ENCODE assay signal across 8 cellular contexts in the genomic region with DNA sequence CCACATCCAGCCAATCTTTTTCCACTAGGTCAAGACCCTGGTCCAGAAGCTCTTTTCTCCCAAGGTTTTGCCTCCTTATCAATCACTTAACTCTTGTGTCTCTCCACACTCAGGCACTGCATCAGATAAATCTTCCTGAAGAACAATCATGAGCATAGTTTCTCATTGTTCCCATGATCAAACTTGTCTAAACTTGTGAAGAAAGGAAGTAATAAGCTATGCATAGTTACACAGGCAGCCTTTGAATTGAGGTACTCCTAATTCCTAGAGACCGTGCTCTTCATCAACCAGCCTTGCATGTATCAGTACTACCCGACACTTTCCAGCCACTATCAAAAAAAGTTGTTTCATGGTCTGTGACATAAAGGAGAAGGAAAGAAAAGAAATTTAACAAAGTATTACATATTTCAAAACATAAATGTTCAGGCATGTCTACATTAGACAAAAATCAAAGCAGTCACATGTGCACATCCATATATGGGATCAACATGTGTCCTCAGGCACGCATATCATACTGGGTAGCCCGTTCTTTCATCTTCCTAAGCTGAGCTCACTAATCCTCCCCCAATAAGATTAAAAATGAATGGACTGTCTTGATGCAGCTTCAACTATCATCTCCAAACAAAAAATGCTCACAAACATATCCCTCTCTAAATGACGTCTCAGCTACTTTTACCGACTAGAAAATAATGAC. TPM values are rescaled to one million over a fixed set of nuclear protein-coding genes. Genes with fewer than 3 reads are reported as not detected.
DNase-seq lines count a peak whose midpoint lies in the region; ATAC-seq, FAIRE-seq and TF ChIP-seq lines count a peak whose summit lies in the region.
"Not testable (repeated sequence)": the region's sequence is repeated elsewhere in the genome, so short reads cannot be mapped to it uniquely, and the experiment has no call there.
"Had no signal": no experiment of that assay in that cellular context is flagged by ENCODE, and none has a peak within 500 bp of the region (broad histone marks: within the 10 kb centered on the region; RNA-seq: fewer than 3 reads in every experiment).

No MANE protein-coding gene starts in this region.

- H3K4me1 ChIP-seq in keratinocyte (ENCODE audit: control insufficient read depth, extremely low read depth, insufficient read depth, low read length): peaks cover 12% of the 10 kb centered on the region

- H3K27ac Mint-ChIP-seq in WTC11 (0 out of 2 replicates have a peak overlapping the region, but pooled peaks have one; percentile 9), type B pancreatic cell (peak overlapping the region; percentile 4)

- H3K4me2 ChIP-seq in keratinocyte (ENCODE audit: control insufficient read depth, extremely low read depth, insufficient read depth, low read depth, low read length): peak overlapping the region; percentile 56

- POLR2A ChIA-PET in WTC11 (lab: Charles Lee): not testable (repeated sequence)

- H3K4me3 ChIP-seq in bronchial epithelial cell (ENCODE audit: low read depth, low read length); epithelial cell of esophagus (ENCODE audit: low read length); keratinocyte (ENCODE audit: control insufficient read depth in 2 of 3, extremely low read depth in 1 of 3, insufficient read depth in 2 of 3, low read depth in 1 of 3, low read length in 3 of 3): not testable (repeated sequence)

- not testable (repeated sequence) for H3K27me3 ChIP-seq in bronchial epithelial cell (ENCODE audit: control insufficient read depth, insufficient read depth, low read length); keratinocyte (ENCODE audit: control insufficient read depth, extremely low read depth, insufficient read depth, low read length)

- peak overlapping the region; percentile 22 for H3K9ac ChIP-seq in keratinocyte (ENCODE audit: control insufficient read depth, extremely low read depth, insufficient read depth, low read length)

- not testable (repeated sequence) for H4K20me1 ChIP-seq in keratinocyte (ENCODE audit: control insufficient read depth, extremely low read depth, insufficient read depth, low read length)

- peaks cover 31% of the 10 kb centered on the region for H3K4me1 Mint-ChIP-seq in WTC11
- H3K4me1 Mint-ChIP-seq in type B pancreatic cell (ENCODE audit: unreplicated experiment): not testable (repeated sequence)

- H3K9me3 Mint-ChIP-seq in WTC11, type B pancreatic cell: not testable (repeated sequence)

- dilution Hi-C loops in keratinocyte (cut with MboI; ENCODE audit: extremely low pct_ligation_motif_present, low sequenced_read_pairs): not testable (repeated sequence)

- CTCF ChIA-PET in WTC11 (lab: Charles Lee): not testable (repeated sequence)

- TF ChIP-seq CTCF in D721Med (IDR thresholded peaks at IDR 0.05; ENCODE audit: insufficient read depth, missing control alignments); WTC11 (IDR thresholded peaks at IDR 0.05); bronchial epithelial cell (IDR thresholded peaks at IDR 0.05; ENCODE audit: insufficient read depth, low read length, severe bottlenecking); epithelial cell of esophagus (IDR thresholded peaks at IDR 0.05; ENCODE audit: insufficient read depth, low read depth, low read length, missing control alignments); keratinocyte (optimal IDR thresholded peaks at IDR 0.05 in 1 of 3, IDR thresholded peaks at IDR 0.05 in 1 of 3, conservative IDR thresholded peaks at IDR 0.05 in 1 of 3; ENCODE audit: extremely low read depth in 1 of 3, insufficient read depth in 2 of 3, low read length in 3 of 3); type B pancreatic cell (conservative IDR thresholded peaks at IDR 0.05): not testable (repeated sequence)

- not testable (repeated sequence) for ATAC-seq in WTC11

- FAIRE-seq in D721Med (lab: Jason Lieb, UNC) (peak; percentile 80), keratinocyte (lab: Jason Lieb, UNC) (peak; percentile 80)
- FAIRE-seq in bronchial epithelial cell (lab: Jason Lieb, UNC): not testable (repeated sequence)

- H3K36me3 ChIP-seq in bronchial epithelial cell (ENCODE audit: control insufficient read depth, insufficient read depth, low read length); keratinocyte (ENCODE audit: control insufficient read depth in 2 of 2, extremely low read depth in 1 of 2, insufficient read depth in 2 of 2, low read length in 2 of 2): not testable (repeated sequence)

- H3K4me3 Mint-ChIP-seq in WTC11, type B pancreatic cell: not testable (repeated sequence)

- not testable (repeated sequence) for H3K9me3 ChIP-seq in keratinocyte (ENCODE audit: control insufficient read depth, low read depth, low read length)

- H3K27me3 Mint-ChIP-seq in WTC11 (ENCODE audit: low read depth); type B pancreatic cell: not testable (repeated sequence)

- not testable (repeated sequence) for H3K9me1 ChIP-seq in keratinocyte (ENCODE audit: control insufficient read depth, extremely low read depth, insufficient read depth, low read length)

- H2AFZ ChIP-seq in keratinocyte (ENCODE audit: control insufficient read depth, low read length): not testable (repeated sequence)

- not testable (repeated sequence) for H3K36me3 Mint-ChIP-seq in WTC11, type B pancreatic cell

- H3K79me2 ChIP-seq in keratinocyte (ENCODE audit: control insufficient read depth, insufficient read depth, low read length): peaks cover 54% of the 10 kb centered on the region

- DNase-seq in D721Med (ENCODE audit: insufficient read length, low spot score); WTC11 (ENCODE audit: low spot score); keratinocyte (ENCODE audit: low read depth, low spot score); type B pancreatic cell (ENCODE audit: extremely low spot score, unreplicated experiment): not testable (repeated sequence)
- DNase-seq in NCI-H82 (lab: John Stamatoyannopoulos, UW): peak; percentile 72
- peak; percentile 60 for DNase-seq in bronchial epithelial cell (ENCODE audit: low read depth)
- DNase-seq in epithelial cell of esophagus (ENCODE audit: low read depth): peak; percentile 47

- H3K27ac ChIP-seq in keratinocyte (ENCODE audit: control insufficient read depth, insufficient read depth, low read length): peak overlapping the region; percentile 54

RNA-seq across cellular contexts. Expression of a gene that starts 41.8 kb away (rescaled TPM):
- total RNA-seq in WTC11 (2021): 61.3 to 68.4 TPM (median 64.5 TPM) in 3 replicates
- total RNA-seq in bronchial epithelial cell: 17.4 and 35.1 TPM in 2 replicates
- polyA plus RNA-seq in keratinocyte: 101 to 190 TPM (median 109 TPM) in 3 replicates
- polyA plus RNA-seq in keratinocyte (2011; ENCODE audit: low read depth): 601 TPM
- polyA plus RNA-seq in keratinocyte (2011; cell fraction: cytosol; rRNA removed): 30.6 and 48.2 TPM in 2 replicates
- 200 and 342 TPM in 2 replicates for polyA plus RNA-seq in keratinocyte (2011; cell fraction: nucleus; rRNA removed)
- polyA plus RNA-seq in keratinocyte (2012; ENCODE audit: low replicate concordance): 91.5 and 524 TPM in 2 replicates
- 19.3 to 81.7 TPM (median 44.3 TPM) in 3 replicates for polyA minus RNA-seq in keratinocyte
- 20.3 TPM for polyA minus RNA-seq in keratinocyte (2011; cell fraction: cytosol; rRNA and poly(A)+ RNA removed)
- polyA minus RNA-seq in keratinocyte (2011; cell fraction: nucleus; rRNA and poly(A)+ RNA removed): 55.4 and 95.1 TPM in 2 replicates
- 6.7 and 11.3 TPM in 2 replicates for total RNA-seq in type B pancreatic cell (ENCODE audit: low replicate concordance)
- total RNA-seq: GM23248 had no signal
